Comparison of ENCODE assay signal across 1 cellular context in genomic region chr6:123972600-123973294, GRCh38.
TF ChIP-seq lines count a peak whose summit lies in the region.

No MANE protein-coding gene starts in this region.

TF ChIP-seq in HepG2, 621 proteins besides CTCF, POLR2A, EP300 and RAD21 (continued from another document):
- no peak for TF ChIP-seq RNF219 (CRISPR knock-in tag; IDR thresholded peaks at IDR 0.05)
- TF ChIP-seq SNAI1 (CRISPR knock-in tag; IDR thresholded peaks at IDR 0.05; ENCODE audit: borderline replicate concordance), result no peak
- TF ChIP-seq ZXDC (CRISPR knock-in tag; IDR thresholded peaks at IDR 0.05), result no peak
